Comparison of ENCODE assay signal across 15 cellular contexts in genomic region chr12:58639323-58639934, GRCh38.
DNase-seq lines count a peak whose midpoint lies in the region; TF ChIP-seq lines count a peak whose summit lies in the region.
"Had no signal": no experiment of that assay in that cellular context is flagged by ENCODE, and none has a peak within 500 bp of the region (broad histone marks: within the 10 kb centered on the region; RNA-seq: fewer than 3 reads in every experiment).

No MANE protein-coding gene starts in this region.

- H3K4me1 Mint-ChIP-seq in HFFc6 (ENCODE audit: low read depth): peaks cover 19% of the 10 kb centered on the region; the same call in 1 of the 2 replicates
- H3K4me1 Mint-ChIP-seq: CD14-positive monocyte, nephron progenitor cell had no signal

- H3K4me3 ChIP-seq in mesenchymal stem cell (ENCODE audit: insufficient read depth in 1 of 2, low read depth in 1 of 2, low read length in 2 of 2): no peak overlapping the region
- H3K4me3 ChIP-seq: sigmoid colon had no signal

- DNase-seq in HFFc6 (peak; percentile 46), NCI-H2081 (lab: John Stamatoyannopoulos, UW) (peak; percentile 14 to 78), SHP77 (lab: John Stamatoyannopoulos, UW) (peak; percentile 0 to 2), mesenchymal stem cell (peak; percentile 22), SK-N-DZ (ENCODE audit: low spot score) (no peak), inferior parietal cortex (ENCODE audit: extremely low spot score) (no peak)
- DNase-seq in stimulated activated naive CD4-positive, alpha-beta T cell treated with Interleukin-2 at 50 U/mL for 16 hours (lab: John Stamatoyannopoulos, UW): no peak
- DNase-seq: activated CD4-positive, alpha-beta memory T cell treated with anti-CD3 and anti-CD28 coated beads for 36 hours; NCI-H2029 treated with DMSO at 0.1 percent for 48 hours; nephron progenitor cell; sigmoid colon; stimulated activated naive CD4-positive, alpha-beta T cell had no signal

- H3K14ac ChIP-seq in mesenchymal stem cell (ENCODE audit: low read length in 2 of 2): no peak overlapping the region

- peaks cover 14% of the 10 kb centered on the region for H3K9me3 ChIP-seq in mesenchymal stem cell (ENCODE audit: control insufficient read depth, low read length)
- H3K9me3 ChIP-seq: sigmoid colon had no signal

- peaks cover 13% of the 10 kb centered on the region for H3K9me3 Mint-ChIP-seq in HFFc6

- H3K27me3 ChIP-seq in mesenchymal stem cell (ENCODE audit: control insufficient read depth in 1 of 2, insufficient read depth in 1 of 2, low read length in 2 of 2): no peaks in the 10 kb centered on the region
- H3K27me3 ChIP-seq: sigmoid colon had no signal

- no peak overlapping the region for H3K23ac ChIP-seq in mesenchymal stem cell (ENCODE audit: low read length in 2 of 2)

- H2AFZ ChIP-seq in mesenchymal stem cell (ENCODE audit: low read depth, low read length): no peak overlapping the region

- no peak overlapping the region; the same call in 1 of the 2 replicates for H3K27ac Mint-ChIP-seq in HFFc6
- H3K27ac Mint-ChIP-seq: activated CD4-positive, alpha-beta memory T cell treated with anti-CD3 and anti-CD28 coated beads for 36 hours; activated T-helper 1 cell treated with anti-CD3 and anti-CD28 coated beads, Interleukin-12 subunit alpha, Interleukin-12 subunit beta, Interleukin-2, Interleukin-4 antibody, amounts not matched to agents 30 ng/mL and 10 ng/mL and 1 ng/mL, durations not matched to agents 14 hours and 24 hours and 36 hours; CD14-positive monocyte; nephron progenitor cell; T-helper 2 cell treated with Interferon-gamma antibody and Interleukin-4, amounts not matched to agents 5 μg/mL and 100 μg/mL, for 36 hours had no signal

- H2BK15ac ChIP-seq in mesenchymal stem cell (ENCODE audit: low read depth, poor library complexity, severe bottlenecking): no peak overlapping the region

- no peak overlapping the region for H4K8ac ChIP-seq in mesenchymal stem cell (ENCODE audit: low read length)

- no peaks in the 10 kb centered on the region for H3K36me3 ChIP-seq in mesenchymal stem cell (ENCODE audit: control insufficient read depth in 1 of 2, insufficient read depth in 2 of 2, low read depth in 1 of 2, low read length in 2 of 2)
- H3K36me3 ChIP-seq: sigmoid colon had no signal

- H2AK5ac ChIP-seq in mesenchymal stem cell (ENCODE audit: low read length, severe bottlenecking): no peak overlapping the region

- no peak overlapping the region for H3K9ac ChIP-seq in mesenchymal stem cell (ENCODE audit: low read length)

- no peaks in the 10 kb centered on the region; the same call in 1 of the 2 replicates for H3K27me3 Mint-ChIP-seq in HFFc6 (ENCODE audit: insufficient read depth)
- H3K27me3 Mint-ChIP-seq: activated CD4-positive, alpha-beta memory T cell treated with anti-CD3 and anti-CD28 coated beads for 36 hours had no signal

- H3K4ac ChIP-seq in mesenchymal stem cell (ENCODE audit: low read depth in 1 of 2, low read length in 2 of 2): no peak overlapping the region

- TF ChIP-seq CTCF in HFFc6 (IDR thresholded peaks at IDR 0.05): no peak

- WGBS in mesenchymal stem cell: 79% methylated on average over 3 of the region's 4 CpGs

- H3K79me1 ChIP-seq in mesenchymal stem cell (replicated peaks; ENCODE audit: low read length, poor library complexity, severe bottlenecking): no peaks in the 10 kb centered on the region

- H2BK120ac ChIP-seq in mesenchymal stem cell (ENCODE audit: low read depth, low read length): no peak overlapping the region

- no peak overlapping the region for H3K4me3 Mint-ChIP-seq in HFFc6
- H3K4me3 Mint-ChIP-seq: activated CD4-positive, alpha-beta memory T cell treated with anti-CD3 and anti-CD28 coated beads for 36 hours; activated T-helper 1 cell treated with anti-CD3 and anti-CD28 coated beads, Interleukin-12 subunit alpha, Interleukin-12 subunit beta, Interleukin-2, Interleukin-4 antibody, amounts not matched to agents 30 ng/mL and 10 ng/mL and 1 ng/mL, durations not matched to agents 14 hours and 24 hours and 36 hours; CD14-positive monocyte; nephron progenitor cell; T-helper 2 cell treated with Interferon-gamma antibody and Interleukin-4, amounts not matched to agents 5 μg/mL and 100 μg/mL, for 36 hours had no signal

- H3K4me1 ChIP-seq in mesenchymal stem cell (ENCODE audit: control insufficient read depth, insufficient read depth, low read depth, low read length): no peaks in the 10 kb centered on the region

- H4K91ac ChIP-seq in mesenchymal stem cell (ENCODE audit: low read length): no peak overlapping the region

- no peak overlapping the region for H2BK12ac ChIP-seq in mesenchymal stem cell (ENCODE audit: low read length in 2 of 2)

- H3K18ac ChIP-seq in mesenchymal stem cell (ENCODE audit: low read depth in 1 of 2, low read length in 2 of 2): no peak overlapping the region

- no peak overlapping the region for H3K27ac ChIP-seq in mesenchymal stem cell (ENCODE audit: low read length, poor library complexity, severe bottlenecking)
- H3K27ac ChIP-seq: sigmoid colon had no signal

- H2BK5ac ChIP-seq in mesenchymal stem cell (ENCODE audit: low read depth, low read length, poor library complexity, severe bottlenecking): no peak overlapping the region

- peaks cover 12% of the 10 kb centered on the region for H3K36me3 Mint-ChIP-seq in HFFc6 (ENCODE audit: low read depth)
- H3K36me3 Mint-ChIP-seq: activated CD4-positive, alpha-beta memory T cell treated with anti-CD3 and anti-CD28 coated beads for 36 hours; CD14-positive monocyte had no signal

- H3K4me2 ChIP-seq in mesenchymal stem cell (ENCODE audit: low read length, poor library complexity, severe bottlenecking): no peak overlapping the region

Comparison
In these comparisons a context has a peak if more than half of its experiments do, and no peak if none do; other contexts are left out.
1. DNase-seq: peak in HFFc6 (single experiment), NCI-H2081 (2 of 2), SHP77 (2 of 2) and mesenchymal stem cell (single experiment); none in SK-N-DZ (single experiment), inferior parietal cortex (single experiment) and stimulated activated naive CD4-positive, alpha-beta T cell treated with Interleukin-2 at 50 U/mL for 16 hours (single experiment).